In genomic region chr10:132452216-132452650, GRCh38 we compare ENCODE assay signal across 8 cellular contexts. TPM values are rescaled to one million over a fixed set of nuclear protein-coding genes. Genes with fewer than 3 reads are reported as not detected.
DNase-seq lines count a peak whose midpoint lies in the region; ATAC-seq, FAIRE-seq and TF ChIP-seq lines count a peak whose summit lies in the region.

No MANE protein-coding gene starts in this region.

- H3K27ac ChIP-seq in HepG2 (ENCODE audit: extremely low read length, insufficient read depth, low read length) = no peak overlapping the region
- H3K27ac ChIP-seq in subcutaneous abdominal adipose tissue (ENCODE audit: low read depth, low read length) = peak overlapping the region; percentile 50

- no peaks in the 10 kb centered on the region for H3K9me3 ChIP-seq in HepG2 (ENCODE audit: low read length)
- no peaks in the 10 kb centered on the region for H3K9me3 ChIP-seq in subcutaneous abdominal adipose tissue (ENCODE audit: control insufficient read depth in 5 of 5, low read length in 5 of 5)

- H3K4me2 ChIP-seq in HepG2 (ENCODE audit: low read depth, low read length) = peak overlapping the region; percentile 76

- peak overlapping the region; percentile 73 for H3K27ac Mint-ChIP-seq in activated CD4-positive, alpha-beta memory T cell treated with anti-CD3 and anti-CD28 coated beads for 36 hours
- no peak overlapping the region for H3K27ac Mint-ChIP-seq in activated CD4-positive, alpha-beta memory T cell treated with anti-CD3 and anti-CD28 coated beads, Interleukin-2, amount 10 ng/mL, durations not matched to agents 7 days and 5 days
- peak overlapping the region; percentile 57 for H3K27ac Mint-ChIP-seq in activated CD8-positive, alpha-beta T cell treated with anti-CD3 and anti-CD28 coated beads for 36 hours

- no peaks in the 10 kb centered on the region for H3K9me3 Mint-ChIP-seq in activated CD4-positive, alpha-beta memory T cell treated with anti-CD3 and anti-CD28 coated beads for 36 hours
- H3K9me3 Mint-ChIP-seq in activated CD4-positive, alpha-beta memory T cell treated with anti-CD3 and anti-CD28 coated beads, Interleukin-2, amount 10 ng/mL, durations not matched to agents 7 days and 5 days = no peaks in the 10 kb centered on the region
- H3K9me3 Mint-ChIP-seq in activated CD8-positive, alpha-beta T cell treated with anti-CD3 and anti-CD28 coated beads for 36 hours = no peaks in the 10 kb centered on the region

- no peak overlapping the region for H3K4me3 Mint-ChIP-seq in activated CD4-positive, alpha-beta memory T cell treated with anti-CD3 and anti-CD28 coated beads for 36 hours
- no peak overlapping the region for H3K4me3 Mint-ChIP-seq in activated CD4-positive, alpha-beta memory T cell treated with anti-CD3 and anti-CD28 coated beads, Interleukin-2, amount 10 ng/mL, durations not matched to agents 7 days and 5 days
- H3K4me3 Mint-ChIP-seq in activated CD8-positive, alpha-beta T cell treated with anti-CD3 and anti-CD28 coated beads for 36 hours = no peak overlapping the region

- no peak for ATAC-seq in activated CD8-positive, alpha-beta T cell treated with anti-CD3 and anti-CD28 coated beads for 36 hours
- peak; percentile 27 for ATAC-seq in HepG2

- no peak; the same call in 1 of the 2 replicates for TF ChIP-seq RAD21 in HepG2 (CRISPR knock-in tag; IDR thresholded peaks at IDR 0.05)

- no TSS peak for BruUV-seq in HepG2 (replicated peaks; lab: Mats Ljungman, UMichigan)

- H3K4me1 Mint-ChIP-seq in activated CD4-positive, alpha-beta memory T cell treated with anti-CD3 and anti-CD28 coated beads for 36 hours (ENCODE audit: low read depth) = peaks cover 23% of the 10 kb centered on the region
- peaks cover 25% of the 10 kb centered on the region for H3K4me1 Mint-ChIP-seq in activated CD4-positive, alpha-beta memory T cell treated with anti-CD3 and anti-CD28 coated beads, Interleukin-2, amount 10 ng/mL, durations not matched to agents 7 days and 5 days
- peaks cover 26% of the 10 kb centered on the region for H3K4me1 Mint-ChIP-seq in activated CD8-positive, alpha-beta T cell treated with anti-CD3 and anti-CD28 coated beads for 36 hours (ENCODE audit: low read depth)

- TF ChIP-seq POLR2A in HepG2 (IDR thresholded peaks at IDR 0.05; ENCODE audit: insufficient read depth in 1 of 2, low read depth in 2 of 2, low read length in 2 of 2) = no peak

- CTCF ChIA-PET in activated CD4-positive, alpha-beta memory T cell treated with anti-CD3 and anti-CD28 coated beads for 36 hours (lab: Charles Lee) = interaction anchor here (0.6 to 0.8 kb wide), 2 partner anchors 9 to 78 kb away, joined by 3 read pairs; no protein-coding TSS in a partner anchor
- CTCF ChIA-PET in activated CD4-positive, alpha-beta memory T cell treated with anti-CD3 and anti-CD28 coated beads, Interleukin-2, amount 10 ng/mL, durations not matched to agents 7 days and 5 days (lab: Charles Lee) = no interaction called here
- CTCF ChIA-PET in activated CD8-positive, alpha-beta T cell treated with anti-CD3 and anti-CD28 coated beads for 36 hours (lab: Charles Lee) = interaction anchor here (1.0 kb wide), 1 partner anchor 141 kb away, joined by 3 read pairs; no protein-coding TSS in a partner anchor
- CTCF ChIA-PET in HepG2 (lab: Yijun Ruan, JAX; ENCODE audit: low intra/inter-chr PET ratio, low total read pairs) = interaction anchor here (1.9 to 2.0 kb wide), 2 partner anchors 64 to 229 kb away, joined by 10 to 13 read pairs; no protein-coding TSS in a partner anchor

- H3K27me3 ChIP-seq in HepG2 (ENCODE audit: control insufficient read depth in 1 of 2, insufficient read depth in 2 of 2, low read length in 2 of 2) (peaks cover 0 to 3% of the 10 kb centered on the region in 2 experiments; a peak in 1 of 5 replicates), subcutaneous abdominal adipose tissue (ENCODE audit: control insufficient read depth in 5 of 5, insufficient read depth in 4 of 5, low read length in 5 of 5) (peaks cover 0 to 3% (median 2%) of the 10 kb centered on the region in 5 donors)

- intact Hi-C loops in activated CD4-positive, alpha-beta memory T cell treated with anti-CD3 and anti-CD28 coated beads for 36 hours (cut with micrococcal nuclease) = loop anchor here (2.0 kb wide), 1 partner anchor 121 kb away; no protein-coding TSS in a partner anchor
- intact Hi-C loops in activated CD8-positive, alpha-beta T cell treated with anti-CD3 and anti-CD28 coated beads for 36 hours (cut with micrococcal nuclease) = loop anchor here (5.0 to 10.0 kb wide), 2 partner anchors 65 to 237 kb away; no protein-coding TSS in a partner anchor
- intact Hi-C loops in HepG2 (cut with micrococcal nuclease; ENCODE audit: unreplicated experiment) = loop anchor here (2.0 kb wide), 1 partner anchor 229 kb away; no protein-coding TSS in a partner anchor

- H2AFZ ChIP-seq in HepG2 (ENCODE audit: low read length) = no peak overlapping the region

- in situ Hi-C loops in HepG2 (cut with HindIII; ENCODE audit: extremely low pct_ligation_motif_present, low pct_unique_long_range_greater_than_20kb) = loop anchor here (5.0 kb wide), 2 partner anchors 65 to 230 kb away; no protein-coding TSS in a partner anchor

- POLR2A ChIA-PET in activated CD4-positive, alpha-beta memory T cell treated with anti-CD3 and anti-CD28 coated beads for 36 hours (lab: Charles Lee) = no interaction called here
- POLR2A ChIA-PET in activated CD4-positive, alpha-beta memory T cell treated with anti-CD3 and anti-CD28 coated beads, Interleukin-2, amount 10 ng/mL, durations not matched to agents 7 days and 5 days (lab: Charles Lee) = no interaction called here
- POLR2A ChIA-PET in activated CD8-positive, alpha-beta T cell treated with anti-CD3 and anti-CD28 coated beads for 36 hours (lab: Charles Lee) = no interaction called here
- POLR2A ChIA-PET in HepG2 (lab: Yijun Ruan, JAX) = interaction anchor here (1.4 kb wide), 1 partner anchor 66 kb away, joined by 4 read pairs; no protein-coding TSS in a partner anchor

- H3K36me3 ChIP-seq in HepG2 (replicated peaks in 1 of 2; ENCODE audit: control insufficient read depth in 1 of 2, insufficient read depth in 2 of 2, low read length in 2 of 2) (no peaks in the 10 kb centered on the region), subcutaneous abdominal adipose tissue (ENCODE audit: control insufficient read depth in 5 of 5, insufficient read depth in 5 of 5, low read length in 5 of 5) (no peaks in the 10 kb centered on the region)

- no peaks in the 10 kb centered on the region for H4K20me1 ChIP-seq in HepG2 (ENCODE audit: insufficient read depth, low read length)

- no peak for FAIRE-seq in HepG2 (lab: Jason Lieb, UNC)

- no peaks in the 10 kb centered on the region for H3K36me3 Mint-ChIP-seq in activated CD4-positive, alpha-beta memory T cell treated with anti-CD3 and anti-CD28 coated beads for 36 hours
- H3K36me3 Mint-ChIP-seq in activated CD4-positive, alpha-beta memory T cell treated with anti-CD3 and anti-CD28 coated beads, Interleukin-2, amount 10 ng/mL, durations not matched to agents 7 days and 5 days (ENCODE audit: low read depth) = no peaks in the 10 kb centered on the region
- H3K36me3 Mint-ChIP-seq in activated CD8-positive, alpha-beta T cell treated with anti-CD3 and anti-CD28 coated beads for 36 hours (ENCODE audit: low read depth) = no peaks in the 10 kb centered on the region

- no peak for TF ChIP-seq CTCF in activated CD8-positive, alpha-beta T cell treated with anti-CD3 and anti-CD28 coated beads for 36 hours (IDR thresholded peaks at IDR 0.05)
- TF ChIP-seq CTCF in HepG2 (CRISPR knock-in tag; IDR thresholded peaks at IDR 0.05) = peak; percentile 63

- peak overlapping the region in 1 of 3 experiments; percentile 51; a peak in 1 of 6 replicates for H3K4me3 ChIP-seq in HepG2 (replicated peaks in 1 of 3; ENCODE audit: insufficient read depth in 1 of 3, low read depth in 2 of 3, low read length in 3 of 3)
- H3K4me3 ChIP-seq in subcutaneous abdominal adipose tissue (ENCODE audit: low read depth in 1 of 5, low read length in 5 of 5) = no peak overlapping the region

- H3K79me2 ChIP-seq in HepG2 (ENCODE audit: insufficient read depth, low read length) = no peaks in the 10 kb centered on the region

- H3K4me1 ChIP-seq in HepG2 (ENCODE audit: insufficient read depth, low read length) (peaks cover 78% of the 10 kb centered on the region), subcutaneous abdominal adipose tissue (ENCODE audit: control insufficient read depth in 5 of 5, insufficient read depth in 5 of 5, low read length in 5 of 5) (peaks cover 2 to 53% (median 34%) of the 10 kb centered on the region in 5 donors)

- DNase-seq in activated CD4-positive, alpha-beta memory T cell treated with anti-CD3 and anti-CD28 coated beads for 36 hours = peak; percentile 34
- DNase-seq in activated CD4-positive, alpha-beta memory T cell treated with anti-CD3 and anti-CD28 coated beads, Interleukin-2, amount 10 ng/mL, durations not matched to agents 7 days and 5 days = no peak
- peak; percentile 65 for DNase-seq in activated CD8-positive, alpha-beta T cell treated with anti-CD3 and anti-CD28 coated beads for 36 hours
- no peak for DNase-seq in HepG2 (ENCODE audit: low spot score)
- DNase-seq in GOT3 (lab: John Stamatoyannopoulos, UW) = no peak
- DNase-seq in NCI-H748 treated with DMSO at 0.1 percent for 48 hours (lab: John Stamatoyannopoulos, UW) = no peak
- no peak for DNase-seq in LoVo (ENCODE audit: low spot score)

- TF ChIP-seq EP300 in HepG2 (IDR thresholded peaks at IDR 0.05; ENCODE audit: low read depth in 2 of 2, low read length in 2 of 2) = no peak
- TF ChIP-seq EP300 in HepG2 (CRISPR knock-in tag; IDR thresholded peaks at IDR 0.05; ENCODE audit: borderline replicate concordance) = no peak

- H3K9ac ChIP-seq in HepG2 (ENCODE audit: insufficient read depth, low read depth, low read length) (no peak overlapping the region), subcutaneous abdominal adipose tissue (ENCODE audit: low read length in 5 of 5) (peak overlapping the region in 3 of 5 donors; percentile 27 to 41 (median 30))

- H3K27me3 Mint-ChIP-seq in activated CD4-positive, alpha-beta memory T cell treated with anti-CD3 and anti-CD28 coated beads for 36 hours = no peaks in the 10 kb centered on the region
- H3K27me3 Mint-ChIP-seq in activated CD4-positive, alpha-beta memory T cell treated with anti-CD3 and anti-CD28 coated beads, Interleukin-2, amount 10 ng/mL, durations not matched to agents 7 days and 5 days = no peaks in the 10 kb centered on the region
- H3K27me3 Mint-ChIP-seq in activated CD8-positive, alpha-beta T cell treated with anti-CD3 and anti-CD28 coated beads for 36 hours = no peaks in the 10 kb centered on the region

- WGBS in HepG2 (ENCODE audit: low lambda C conversion rate) = no CpG with 5 or more reads among the region's 14 CpGs

RNA-seq across cellular contexts. Expression of gene PWWP2B, which starts 55.2 kb away (rescaled TPM):
- 1 to 10 TPM; 3.0 to 3.1 TPM for total RNA-seq in activated CD4-positive, alpha-beta memory T cell treated with anti-CD3 and anti-CD28 coated beads for 36 hours
- 1 to 10 TPM; 5.5 to 6.3 TPM for total RNA-seq in activated CD4-positive, alpha-beta memory T cell treated with anti-CD3 and anti-CD28 coated beads, Interleukin-2, amount 10 ng/mL, durations not matched to agents 7 days and 5 days
- 1 to 10 TPM; 6.0 to 6.6 TPM for total RNA-seq in activated CD8-positive, alpha-beta T cell treated with anti-CD3 and anti-CD28 coated beads for 36 hours
- 3.5 and 4.7 TPM in 2 replicates for total RNA-seq in HepG2 (2016; rRNA removed; fragmentation: Illumina TruSeq; extraction: Trizol)
- total RNA-seq in HepG2 (2016; cell fraction: cytosol; rRNA removed; fragmentation: Illumina TruSeq; extraction: Trizol; ENCODE audit: low read depth) = 1.3 and 1.8 TPM in 2 replicates
- 3.2 and 5.1 TPM in 2 replicates for total RNA-seq in HepG2 (2016; cell fraction: insoluble cytoplasmic fraction; rRNA removed; fragmentation: Illumina TruSeq; extraction: Trizol)
- 3.2 and 3.7 TPM in 2 replicates for total RNA-seq in HepG2 (2016; cell fraction: membrane; rRNA removed; fragmentation: Illumina TruSeq; extraction: Trizol)
- 2.9 and 3.1 TPM in 2 replicates for total RNA-seq in HepG2 (2016; cell fraction: nucleus; rRNA removed; fragmentation: Illumina TruSeq; extraction: Trizol)
- polyA plus RNA-seq in HepG2 (2011; rRNA removed) = 2.3 and 3.7 TPM in 2 replicates
- polyA plus RNA-seq in HepG2 (2011; cell fraction: cytosol; rRNA removed) = 3.1 and 4.4 TPM in 2 replicates
- 12.7 and 14.5 TPM in 2 replicates for polyA plus RNA-seq in HepG2 (2011; cell fraction: nucleus; rRNA removed)
- polyA plus RNA-seq in HepG2 (2012) = 2.3 and 4.1 TPM in 2 replicates
- 1.2 and 1.3 TPM in 2 replicates for polyA plus RNA-seq in HepG2 (2016; cell fraction: cytosol; fragmentation: Illumina TruSeq; extraction: Trizol; ENCODE audit: low read depth)
- 2.8 and 3.2 TPM in 2 replicates for polyA plus RNA-seq in HepG2 (2016; cell fraction: insoluble cytoplasmic fraction; fragmentation: Illumina TruSeq; extraction: Trizol; ENCODE audit: low read depth)
- 2.2 and 2.3 TPM in 2 replicates for polyA plus RNA-seq in HepG2 (2016; cell fraction: membrane; fragmentation: Illumina TruSeq; extraction: Trizol; ENCODE audit: low read depth)
- polyA plus RNA-seq in HepG2 (2016; cell fraction: nucleus; fragmentation: Illumina TruSeq; extraction: Trizol; ENCODE audit: insufficient read depth, low read depth) = 5.4 and 5.6 TPM in 2 replicates
- polyA minus RNA-seq in HepG2 (2011; rRNA and poly(A)+ RNA removed; ENCODE audit: low replicate concordance) = 3.9 and 6.3 TPM in 2 replicates
- 4.8 and 5.9 TPM in 2 replicates for polyA minus RNA-seq in HepG2 (2011; cell fraction: cytosol; rRNA and poly(A)+ RNA removed)
- polyA minus RNA-seq in HepG2 (2011; cell fraction: nucleus; rRNA and poly(A)+ RNA removed) = 2.7 and 3.5 TPM in 2 replicates

Comparison
In these comparisons a context has a peak if more than half of its experiments do, and no peak if none do; other contexts are left out.
1. DNase-seq: peak in activated CD4-positive, alpha-beta memory T cell treated with anti-CD3 and anti-CD28 coated beads for 36 hours (single experiment) and activated CD8-positive, alpha-beta T cell treated with anti-CD3 and anti-CD28 coated beads for 36 hours (single experiment); none in activated CD4-positive, alpha-beta memory T cell treated with anti-CD3 and anti-CD28 coated beads, Interleukin-2, amount 10 ng/mL, durations not matched to agents 7 days and 5 days (single experiment), HepG2 (single experiment), GOT3 (single experiment), NCI-H748 treated with DMSO at 0.1 percent for 48 hours (single experiment) and LoVo (single experiment).